9 cellular contexts compared by ENCODE assay signal in the genomic region with DNA sequence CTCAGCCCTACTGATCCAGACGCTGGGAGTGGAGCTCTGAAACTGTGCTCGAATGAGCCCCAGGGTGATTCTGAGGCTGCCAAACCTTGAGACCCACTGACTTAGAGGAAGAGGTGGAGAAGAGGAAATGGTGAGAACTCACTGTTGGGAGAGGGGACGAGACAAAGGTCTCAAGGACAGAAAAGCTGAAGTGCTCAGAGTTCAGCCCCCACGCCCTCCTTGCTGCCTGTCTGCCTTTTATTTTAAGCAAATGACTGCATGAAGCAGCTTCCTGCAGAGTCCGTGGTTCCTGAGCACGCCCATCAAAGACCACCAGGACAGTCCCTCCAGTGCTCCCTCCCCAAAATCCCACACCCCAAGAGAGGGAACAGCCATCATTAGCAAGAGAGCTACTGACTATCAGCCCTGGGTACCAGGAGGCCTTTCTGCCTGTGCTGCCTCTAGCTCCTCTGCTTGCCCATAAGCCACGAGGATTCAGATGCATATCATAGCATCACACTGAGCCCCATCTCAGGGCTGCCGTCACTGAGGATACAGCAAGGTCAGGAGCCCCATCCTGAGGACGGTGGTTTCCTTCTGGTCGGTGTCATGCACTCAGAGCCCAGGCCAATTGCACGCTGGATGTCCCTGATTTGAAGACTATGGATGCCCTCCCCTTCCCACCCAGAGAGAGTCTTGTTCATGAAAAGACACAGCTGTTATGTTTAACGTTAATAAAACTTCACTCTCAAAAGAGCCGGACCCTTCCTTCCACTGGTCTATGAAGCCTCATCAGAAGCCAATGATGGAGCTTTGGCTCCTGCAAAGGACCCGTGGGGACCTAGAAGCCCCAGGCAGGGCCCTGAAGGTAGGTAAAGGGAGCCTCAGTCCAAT. TPM values are rescaled to one million over a fixed set of nuclear protein-coding genes. Genes with fewer than 3 reads are reported as not detected.
DNase-seq lines count a peak whose midpoint lies in the region; ATAC-seq, FAIRE-seq and TF ChIP-seq lines count a peak whose summit lies in the region.
"Had no signal": no experiment of that assay in that cellular context is flagged by ENCODE, and none has a peak within 500 bp of the region (broad histone marks: within the 10 kb centered on the region; RNA-seq: fewer than 3 reads in every experiment).

No MANE protein-coding gene starts in this region.

- H3K27me3 Mint-ChIP-seq in T-cell = no peaks in the 10 kb centered on the region

- CTCF ChIA-PET in T-cell (lab: Charles Lee) = interaction anchor here (0.5 to 1.4 kb wide), 9 partner anchors 9 to 141 kb away, joined by 3 to 5 read pairs (median 4); no protein-coding TSS in a partner anchor

- H3K27ac Mint-ChIP-seq in T-cell = peak overlapping the region; percentile 96 to 97

- no peaks in the 10 kb centered on the region for H3K9me3 Mint-ChIP-seq in T-cell

- peak overlapping the region; percentile 42 to 77 (median 68) for H3K4me3 Mint-ChIP-seq in T-cell

- H3K9me3 ChIP-seq in effector memory CD4-positive, alpha-beta T cell (ENCODE audit: control insufficient read depth, low read length) = no peaks in the 10 kb centered on the region
- H3K9me3 ChIP-seq in uterus = no peaks in the 10 kb centered on the region

- H3K9ac ChIP-seq in rectal smooth muscle tissue (ENCODE audit: low read length) = no peak overlapping the region

- H3K36me3 Mint-ChIP-seq in T-cell = peaks cover 9% of the 10 kb centered on the region

- peak overlapping the region; percentile 39 for H3K4me3 ChIP-seq in effector memory CD4-positive, alpha-beta T cell (ENCODE audit: insufficient read depth, low read depth, low read length, poor library complexity, severe bottlenecking)
- H3K4me3 ChIP-seq in rectal smooth muscle tissue (ENCODE audit: low read length) (peak overlapping the region; percentile 6), uterus (no peak overlapping the region)

- no peaks in the 10 kb centered on the region for H3K27me3 ChIP-seq in effector memory CD4-positive, alpha-beta T cell (replicated peaks; ENCODE audit: control insufficient read depth, insufficient read depth, low read length, poor library complexity, severe bottlenecking)
- H3K27me3 ChIP-seq in rectal smooth muscle tissue (ENCODE audit: control insufficient read depth, insufficient read depth, low read length) (no peaks in the 10 kb centered on the region), uterus (no peaks in the 10 kb centered on the region)

- H3K36me3 ChIP-seq in effector memory CD4-positive, alpha-beta T cell (ENCODE audit: control insufficient read depth, insufficient read depth, low read length) = peaks cover 5% of the 10 kb centered on the region
- no peaks in the 10 kb centered on the region for H3K36me3 ChIP-seq in rectal smooth muscle tissue (ENCODE audit: control insufficient read depth, insufficient read depth, low read length)
- no peaks in the 10 kb centered on the region for H3K36me3 ChIP-seq in uterus

- H3K4me1 ChIP-seq in effector memory CD4-positive, alpha-beta T cell (ENCODE audit: control insufficient read depth, insufficient read depth, low read length, poor library complexity, severe bottlenecking) = peaks cover 86% of the 10 kb centered on the region
- H3K4me1 ChIP-seq in rectal smooth muscle tissue (ENCODE audit: control insufficient read depth, insufficient read depth, low read length) = peaks cover 17% of the 10 kb centered on the region
- H3K4me1 ChIP-seq in uterus = no peaks in the 10 kb centered on the region

- peak; percentile 83 for FAIRE-seq in GM18507 (lab: Jason Lieb, UNC)

- no peak for TF ChIP-seq CTCF in uterus (IDR thresholded peaks at IDR 0.05)

- peak; percentile 8 to 19 (median 16) for ATAC-seq in T-cell (replicated peaks in 1 of 4)
- ATAC-seq in GM21528 (IDR thresholded peaks at IDR 0.05; ENCODE audit: low FRiP score, unreplicated experiment) = no peak
- no peak for ATAC-seq in GM21381 (IDR thresholded peaks at IDR 0.05; ENCODE audit: unreplicated experiment)
- ATAC-seq in GM19328 (IDR thresholded peaks at IDR 0.05; ENCODE audit: unreplicated experiment) = no peak

- H3K27ac ChIP-seq in effector memory CD4-positive, alpha-beta T cell (ENCODE audit: insufficient read depth, low read length, poor library complexity, severe bottlenecking) = peak overlapping the region; percentile 77
- no peak overlapping the region for H3K27ac ChIP-seq in rectal smooth muscle tissue (ENCODE audit: low read depth, low read length)
- peak overlapping the region in 1 of 2 donors; percentile 17 for H3K27ac ChIP-seq in uterus

- peaks cover 90 to 95% (median 92%) of the 10 kb centered on the region in 3 donors for H3K4me1 Mint-ChIP-seq in T-cell

- TF ChIP-seq POLR2A in uterus (IDR thresholded peaks at IDR 0.05) = no peak

- POLR2A ChIA-PET in T-cell (lab: Charles Lee) = interaction anchor here (0.6 to 1.1 kb wide), 2 partner anchors 10 to 89 kb away, joined by 3 read pairs; no protein-coding TSS in a partner anchor

- intact Hi-C loops in uterus (cut with DNase I; ENCODE audit: low total_unique reads) = no loop called here

- no peak for DNase-seq in GM18507 (ENCODE audit: extremely low spot score, insufficient read length, low read depth)
- peak in 15 of 34 experiments; percentile 20 to 51 (median 36) for DNase-seq in T-cell
- DNase-seq in effector memory CD4-positive, alpha-beta T cell = peak in 1 of 3 donors; percentile 27
- DNase-seq in uterus = no peak
- DNase-seq: NK-92 treated with Interleukin-12 subunit alpha and Interleukin-12 subunit beta, amount 100 ng/mL, for 24 hours had no signal

RNA-seq across cellular contexts. Expression of a gene that starts 20.1 kb away (rescaled TPM):
- total RNA-seq in T-cell (100 to 1,000 TPM; 205 to 265 (median 221) TPM), uterus (10 to 100 TPM; 19.1 to 66.9 (median 29.4) TPM)

RNA-seq across cellular contexts. Expression of a gene that starts 50.6 kb away (rescaled TPM):
- total RNA-seq in T-cell = 100 to 1,000 TPM in 3 of 5 donors, 10 to 100 TPM in 2; 96.1 to 135 (median 127) TPM
- total RNA-seq in uterus = 10 to 100 TPM; 38.2 to 70.7 (median 52.5) TPM

Comparison
In these comparisons a context has a peak if more than half of its experiments do, and no peak if none do; other contexts are left out.
1. ATAC-seq: peak in T-cell (4 of 4); none in GM21528 (single experiment), GM21381 (single experiment) and GM19328 (single experiment).
2. H3K4me3 ChIP-seq: peak in effector memory CD4-positive, alpha-beta T cell (single experiment) and rectal smooth muscle tissue (single experiment); none in uterus (0 of 2).